ENCODE assay signal across 11 cellular contexts in the genomic region with DNA sequence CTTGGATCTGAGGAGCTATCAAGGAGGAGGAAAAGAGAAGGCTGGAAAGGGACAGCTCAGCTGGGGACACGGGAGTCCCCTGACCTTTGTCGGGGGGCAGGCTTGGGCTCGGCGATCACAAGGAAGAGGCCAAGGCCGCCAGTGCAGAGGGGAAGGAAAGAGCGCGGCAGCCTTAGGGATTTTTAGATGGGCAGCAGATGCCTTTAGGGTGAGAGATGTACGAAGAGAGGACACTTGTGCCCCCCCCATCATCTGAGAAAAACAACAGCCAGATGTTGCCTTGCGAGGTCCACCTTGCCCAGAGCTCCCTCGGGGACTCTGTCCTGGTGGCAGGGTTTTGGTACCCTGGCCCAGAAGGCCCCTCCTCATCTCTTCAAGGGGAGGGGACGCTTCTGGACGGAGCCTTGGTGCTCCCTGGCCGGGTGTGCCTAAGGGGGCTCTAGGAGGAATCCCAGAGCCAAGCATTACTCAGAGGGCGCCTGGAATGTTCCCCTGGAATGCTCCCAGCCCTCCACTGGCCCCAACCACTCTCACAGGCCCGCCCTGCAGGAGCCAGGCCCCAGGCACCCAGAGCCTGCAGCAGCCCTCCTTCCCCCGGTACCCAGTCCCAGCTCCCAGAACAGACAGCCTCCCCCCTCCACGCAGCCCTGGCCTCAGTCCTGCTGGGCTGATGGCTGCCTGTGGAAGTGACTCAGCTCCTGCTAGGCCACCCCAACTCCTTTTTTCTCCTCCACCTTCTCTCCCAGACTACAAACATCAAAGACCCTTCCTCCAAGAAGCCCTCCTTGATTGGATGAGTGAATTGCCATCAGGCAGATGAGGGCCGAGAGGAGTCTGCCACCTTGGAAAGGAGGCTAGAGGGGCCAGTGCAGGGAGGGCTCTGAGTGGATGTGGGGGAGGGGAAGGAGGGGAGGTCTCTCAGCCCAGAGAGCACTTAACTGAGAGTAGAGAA. TPM values are rescaled to one million over a fixed set of nuclear protein-coding genes. Genes with fewer than 3 reads are reported as not detected.
DNase-seq lines count a peak whose midpoint lies in the region; ATAC-seq and TF ChIP-seq lines count a peak whose summit lies in the region.
"Had no signal": no experiment of that assay in that cellular context is flagged by ENCODE, and none has a peak within 500 bp of the region (broad histone marks: within the 10 kb centered on the region; RNA-seq: fewer than 3 reads in every experiment).

No MANE protein-coding gene starts in this region.

- peaks cover 11% of the 10 kb centered on the region for H3K27me3 ChIP-seq in brain microvascular endothelial cell (replicated peaks)

- H3K27ac ChIP-seq in brain microvascular endothelial cell = no peak overlapping the region

- H3K36me3 ChIP-seq in brain microvascular endothelial cell (replicated peaks) = no peaks in the 10 kb centered on the region

- ATAC-seq in HG03097 (IDR thresholded peaks at IDR 0.05; ENCODE audit: low FRiP score, unreplicated experiment) (no peak), HG03045 (IDR thresholded peaks at IDR 0.05; ENCODE audit: unreplicated experiment) (no peak)
- ATAC-seq: activated CD8-positive, alpha-beta memory T cell treated with anti-CD3 and anti-CD28 coated beads, Interleukin-2, amount 10 ng/mL, durations not matched to agents 7 days and 5 days had no signal

- TF ChIP-seq CTCF in brain microvascular endothelial cell (IDR thresholded peaks at IDR 0.05; ENCODE audit: low read depth, low read length, missing control alignments) = no peak

- in situ Hi-C loops in brain microvascular endothelial cell (cut with HindIII; ENCODE audit: low pct_ligation_motif_present, low sequenced_read_pairs) = no loop called here

- DNase-seq in H4 (ENCODE audit: low spot score) = peak; percentile 25
- DNase-seq in brain microvascular endothelial cell = peak; percentile 44
- DNase-seq in islet precursor cell = peak; percentile 94
- peak; percentile 40 for DNase-seq in stromal cell of bone marrow (ENCODE audit: low read depth)
- DNase-seq in NCI-H1105 (lab: John Stamatoyannopoulos, UW) = no peak
- no peak for DNase-seq in activated gamma-delta T cell treated with Interleukin-2 at 50 U/mL for 16 hours
- DNase-seq: activated CD8-positive, alpha-beta memory T cell treated with anti-CD3 and anti-CD28 coated beads, Interleukin-2, amount 10 ng/mL, durations not matched to agents 7 days and 5 days; cortex of kidney; NCI-H187 treated with DMSO at 0.1 percent for 48 hours had no signal

- no peak overlapping the region for H3K4me3 ChIP-seq in brain microvascular endothelial cell (ENCODE audit: low read depth, low read length)

RNA-seq across cellular contexts. Expression of a gene that starts 1.8 kb away (rescaled TPM):
- total RNA-seq in H4 (2014; rRNA removed; shearing (Covaris generic)) = not detected in 2 replicates
- total RNA-seq: activated CD8-positive, alpha-beta memory T cell treated with anti-CD3 and anti-CD28 coated beads, Interleukin-2, amount 10 ng/mL, durations not matched to agents 7 days and 5 days had no signal

RNA-seq across cellular contexts. Expression of a gene that starts 16.8 kb away (rescaled TPM):
- not detected in 2 replicates for total RNA-seq in H4 (2014; rRNA removed; shearing (Covaris generic))
- total RNA-seq: activated CD8-positive, alpha-beta memory T cell treated with anti-CD3 and anti-CD28 coated beads, Interleukin-2, amount 10 ng/mL, durations not matched to agents 7 days and 5 days had no signal

RNA-seq across cellular contexts. Expression of a gene that starts 32.4 kb away (rescaled TPM):
- total RNA-seq in H4 (2014; rRNA removed; shearing (Covaris generic)) = 0.02 TPM in 1 of 2 replicates, not detected in the other
- total RNA-seq: activated CD8-positive, alpha-beta memory T cell treated with anti-CD3 and anti-CD28 coated beads, Interleukin-2, amount 10 ng/mL, durations not matched to agents 7 days and 5 days had no signal

RNA-seq across cellular contexts. Expression of a gene that starts 52.5 kb away (rescaled TPM):
- total RNA-seq in H4 (2014; rRNA removed; shearing (Covaris generic)) = 0.12 TPM in 1 of 2 replicates, not detected in the other
- total RNA-seq: activated CD8-positive, alpha-beta memory T cell treated with anti-CD3 and anti-CD28 coated beads, Interleukin-2, amount 10 ng/mL, durations not matched to agents 7 days and 5 days had no signal

Comparison
In these comparisons a context has a peak if more than half of its experiments do, and no peak if none do; other contexts are left out.
1. DNase-seq: peak in H4 (single experiment), brain microvascular endothelial cell (single experiment), islet precursor cell (single experiment) and stromal cell of bone marrow (single experiment); none in NCI-H1105 (single experiment) and activated gamma-delta T cell treated with Interleukin-2 at 50 U/mL for 16 hours (single experiment).